Comparison of ENCODE assay signal across 10 cellular contexts in the genomic region with DNA sequence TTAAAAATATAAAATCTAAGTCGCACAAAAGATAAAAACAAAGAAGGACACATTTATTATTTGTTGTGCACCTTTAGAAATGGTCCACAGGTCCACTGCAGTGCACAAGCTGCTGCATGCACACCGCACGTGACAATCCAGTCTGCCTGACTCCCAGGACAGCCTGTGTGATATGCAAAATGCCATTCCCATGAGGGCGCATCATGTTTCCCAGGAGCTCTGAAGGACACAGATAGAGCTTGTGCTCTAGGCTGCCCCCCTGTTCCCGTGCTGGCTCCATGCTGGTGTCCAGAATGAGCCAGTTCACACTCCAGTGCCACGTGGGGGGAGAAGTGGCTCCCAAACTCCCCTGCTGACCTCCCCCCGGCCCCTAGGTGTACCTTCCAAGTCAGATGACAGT. TPM values are rescaled to one million over a fixed set of nuclear protein-coding genes. Genes with fewer than 3 reads are reported as not detected.
DNase-seq lines count a peak whose midpoint lies in the region; ATAC-seq and TF ChIP-seq lines count a peak whose summit lies in the region.
"Had no signal": no experiment of that assay in that cellular context is flagged by ENCODE, and none has a peak within 500 bp of the region (broad histone marks: within the 10 kb centered on the region; RNA-seq: fewer than 3 reads in every experiment).

No MANE protein-coding gene starts in this region.

- TF ChIP-seq CTCF in fibroblast of lung (conservative IDR thresholded peaks at IDR 0.05 in 1 of 2, IDR thresholded peaks at IDR 0.05 in 1 of 2; ENCODE audit: low read depth in 1 of 2, low read length in 2 of 2) (no peak), parathyroid adenoma (IDR thresholded peaks at IDR 0.05) (no peak), GM13976 (IDR thresholded peaks at IDR 0.05; ENCODE audit: borderline replicate concordance, control extremely low read depth, extremely low read depth, insufficient read depth, missing control alignments) (no peak)

- no peaks in the 10 kb centered on the region for H3K36me3 ChIP-seq in fibroblast of lung (ENCODE audit: control insufficient read depth, insufficient read depth, low read length)
- H3K36me3 ChIP-seq in parathyroid adenoma (ENCODE audit: control insufficient read depth, insufficient read depth, low read length) = no peaks in the 10 kb centered on the region

- H3K27me3 ChIP-seq in fibroblast of lung (ENCODE audit: control insufficient read depth, insufficient read depth, low read length) (no peaks in the 10 kb centered on the region), parathyroid adenoma (ENCODE audit: control insufficient read depth, insufficient read depth, low read length) (no peaks in the 10 kb centered on the region)

- DNase-seq in ELR (ENCODE audit: low read depth) (peak; percentile 82), NCI-H524 (lab: John Stamatoyannopoulos, UW) (peak; percentile 59 to 87), fibroblast of lung (ENCODE audit: low read depth in 2 of 2) (peak; percentile 13 to 70), GM13976 (ENCODE audit: low spot score) (no peak), KG1 (lab: John Stamatoyannopoulos, UW) (no peak)
- DNase-seq: esophagus squamous epithelium had no signal

- no peak overlapping the region for H2AFZ ChIP-seq in fibroblast of lung (ENCODE audit: low read length)
- peak overlapping the region; percentile 11 for H2AFZ ChIP-seq in parathyroid adenoma

- H3K27ac ChIP-seq in fibroblast of lung (ENCODE audit: insufficient read depth, low read length) (no peak overlapping the region), parathyroid adenoma (peak overlapping the region; percentile 26)
- H3K27ac ChIP-seq: esophagus squamous epithelium had no signal

- no peaks in the 10 kb centered on the region for H3K4me1 ChIP-seq in fibroblast of lung (ENCODE audit: control insufficient read depth, extremely low read depth, insufficient read depth, low read length)
- H3K4me1 ChIP-seq in parathyroid adenoma = peaks cover 3% of the 10 kb centered on the region

- in situ Hi-C loops in GM13976 (cut with MboI; ENCODE audit: low sequenced_read_pairs, unreplicated experiment) = loop anchor here (10.0 kb wide), 1 partner anchor 182 kb away; no protein-coding TSS in a partner anchor

- H3K9ac ChIP-seq in fibroblast of lung (ENCODE audit: insufficient read depth, low read length) = no peak overlapping the region
- H3K9ac ChIP-seq in parathyroid adenoma = no peak overlapping the region

- H3K4me2 ChIP-seq in fibroblast of lung (ENCODE audit: extremely low read depth, insufficient read depth, low read length) (no peak overlapping the region), parathyroid adenoma (ENCODE audit: low read length) (no peak overlapping the region)

- H4K20me1 ChIP-seq in fibroblast of lung (ENCODE audit: control insufficient read depth, extremely low read depth, insufficient read depth, low read length) = no peaks in the 10 kb centered on the region

- no peak overlapping the region for H3K4me3 ChIP-seq in fibroblast of lung (replicated peaks in 1 of 4; ENCODE audit: control extremely low read depth in 1 of 4, insufficient read depth in 1 of 4, low read depth in 3 of 4, low read length in 4 of 4)
- H3K4me3 ChIP-seq in parathyroid adenoma (ENCODE audit: low read depth, low read length) = no peak overlapping the region
- H3K4me3 ChIP-seq: esophagus squamous epithelium had no signal

- H3K79me2 ChIP-seq in fibroblast of lung (ENCODE audit: control insufficient read depth, insufficient read depth, low read length) (no peaks in the 10 kb centered on the region), parathyroid adenoma (no peaks in the 10 kb centered on the region)

- H3K9me3 ChIP-seq in fibroblast of lung (ENCODE audit: control insufficient read depth, insufficient read depth, low read depth, low read length) (no peaks in the 10 kb centered on the region), parathyroid adenoma (ENCODE audit: control insufficient read depth, low read length) (no peaks in the 10 kb centered on the region)
- H3K9me3 ChIP-seq: esophagus squamous epithelium had no signal

- ATAC-seq in HG03571 (IDR thresholded peaks at IDR 0.05; ENCODE audit: unreplicated experiment) (no peak), GM18517 (IDR thresholded peaks at IDR 0.05; ENCODE audit: unreplicated experiment) (no peak)

RNA-seq across cellular contexts. Expression of a gene that starts 26.5 kb away (rescaled TPM):
- 5.4 and 9.1 TPM in 2 replicates for total RNA-seq in fibroblast of lung
- 15.5 and 20.1 TPM in 2 replicates for polyA plus RNA-seq in fibroblast of lung
- polyA plus RNA-seq in fibroblast of lung (2012) = 13.6 and 17.8 TPM in 2 replicates
- polyA minus RNA-seq in fibroblast of lung (ENCODE audit: low replicate concordance) = 9.2 and 19.4 TPM in 2 replicates

RNA-seq across cellular contexts. Expression of a gene that starts 33.5 kb away (rescaled TPM):
- total RNA-seq in fibroblast of lung = not detected in 2 replicates
- not detected in 2 replicates for polyA plus RNA-seq in fibroblast of lung
- not detected in 2 replicates for polyA plus RNA-seq in fibroblast of lung (2012)
- polyA minus RNA-seq in fibroblast of lung (ENCODE audit: low replicate concordance) = not detected in 2 replicates
- total RNA-seq: subcutaneous adipose tissue had no signal

RNA-seq across cellular contexts. Expression of a gene that starts 47.0 kb away (rescaled TPM):
- not detected in 2 replicates for total RNA-seq in fibroblast of lung
- not detected in 2 replicates for polyA plus RNA-seq in fibroblast of lung
- polyA plus RNA-seq in fibroblast of lung (2012) = 0.13 TPM in 1 of 2 replicates, not detected in the other
- not detected in 2 replicates for polyA minus RNA-seq in fibroblast of lung (ENCODE audit: low replicate concordance)
- total RNA-seq: subcutaneous adipose tissue had no signal

Comparison
In these comparisons a context has a peak if more than half of its experiments do, and no peak if none do; other contexts are left out.
1. DNase-seq: peak in ELR (single experiment), NCI-H524 (2 of 2) and fibroblast of lung (2 of 2); none in GM13976 (single experiment) and KG1 (single experiment).